ENCODE assay signal across 25 cellular contexts in the genomic region with DNA sequence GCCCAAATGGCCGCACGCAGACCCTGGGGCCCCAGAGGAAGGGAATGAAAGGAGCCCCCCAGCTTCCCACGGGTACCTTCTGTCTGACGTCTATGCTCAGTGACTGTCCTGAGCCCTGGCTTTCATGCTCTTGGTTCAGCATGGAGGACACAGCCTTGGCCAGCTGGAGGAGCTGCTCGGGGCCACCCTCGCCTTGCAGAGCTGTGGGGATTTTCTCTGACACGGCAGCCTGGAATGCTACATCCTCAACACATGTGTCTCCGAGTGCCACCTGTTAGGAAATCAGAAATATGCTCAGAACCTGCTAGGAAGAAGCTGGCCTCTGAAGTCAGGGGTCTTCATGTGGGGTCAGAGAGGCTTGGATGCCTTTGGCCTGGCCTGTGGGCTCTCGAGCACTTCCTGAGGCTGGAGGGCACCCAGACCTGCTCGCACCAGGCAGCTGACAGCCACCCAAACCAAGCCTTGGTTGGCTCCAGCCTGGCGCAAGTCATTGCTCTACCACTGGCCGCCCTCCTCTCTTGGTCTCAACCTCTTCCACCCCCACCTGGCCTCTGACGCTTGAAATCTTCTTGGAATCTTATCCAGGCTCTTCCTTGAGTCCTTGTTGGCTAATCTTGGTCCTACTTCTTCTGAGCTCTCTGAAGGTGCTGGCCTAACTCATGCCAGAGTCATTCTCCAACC.
DNase-seq lines count a peak whose midpoint lies in the region; ATAC-seq and TF ChIP-seq lines count a peak whose summit lies in the region.
"Had no signal": no experiment of that assay in that cellular context is flagged by ENCODE, and none has a peak within 500 bp of the region (broad histone marks: within the 10 kb centered on the region; RNA-seq: fewer than 3 reads in every experiment).

No MANE protein-coding gene starts in this region.

- H3K4me3 ChIP-seq in Caco-2 (ENCODE audit: low read depth, low read length) (no peak overlapping the region), brain microvascular endothelial cell (ENCODE audit: low read depth, low read length) (no peak overlapping the region), mesenchymal stem cell (ENCODE audit: insufficient read depth in 1 of 2, low read depth in 1 of 2, low read length in 2 of 2) (no peak overlapping the region), H7 (ENCODE audit: insufficient read depth, low read depth, low read length) (no peak overlapping the region)
- H3K4me3 ChIP-seq: GM12878, heart left ventricle, lung, pancreas, sigmoid colon, tibial artery had no signal

- no peak overlapping the region for H3K4me3 Mint-ChIP-seq in Caco-2 (ENCODE audit: unreplicated experiment)
- H3K4me3 Mint-ChIP-seq: activated CD4-positive, alpha-beta T cell treated with anti-CD3 and anti-CD28 coated beads, Interleukin-2, amount 10 ng/mL, durations not matched to agents 7 days and 5 days; effector memory CD8-positive, alpha-beta T cell had no signal

- H4K8ac ChIP-seq in mesenchymal stem cell (ENCODE audit: low read length): no peak overlapping the region

- H3K27me3 ChIP-seq in Caco-2 (replicated peaks; ENCODE audit: control insufficient read depth, insufficient read depth, low read length): no peaks in the 10 kb centered on the region
- H3K27me3 ChIP-seq in brain microvascular endothelial cell (replicated peaks): no peaks in the 10 kb centered on the region
- H3K27me3 ChIP-seq in mesenchymal stem cell (ENCODE audit: control insufficient read depth in 1 of 2, insufficient read depth in 1 of 2, low read length in 2 of 2): no peaks in the 10 kb centered on the region
- no peaks in the 10 kb centered on the region for H3K27me3 ChIP-seq in H7 (ENCODE audit: control insufficient read depth, insufficient read depth, low read length)
- H3K27me3 ChIP-seq: heart left ventricle, pancreas, sigmoid colon, tibial artery had no signal

- peak overlapping the region in 1 of 2 experiments; percentile 56 for H3K4ac ChIP-seq in mesenchymal stem cell (ENCODE audit: low read depth in 1 of 2, low read length in 2 of 2)

- TF ChIP-seq CTCF in Caco-2 (IDR thresholded peaks at IDR 0.05; ENCODE audit: insufficient read depth in 1 of 2, low read depth in 1 of 2, low read length in 1 of 2, severe bottlenecking in 1 of 2, unreplicated experiment in 1 of 2) (no peak), brain microvascular endothelial cell (IDR thresholded peaks at IDR 0.05; ENCODE audit: low read depth, low read length, missing control alignments) (peak; percentile 33)

- H3K23ac ChIP-seq in mesenchymal stem cell (ENCODE audit: low read length in 2 of 2): no peak overlapping the region

- CTCF ChIA-PET in Caco-2 (lab: Charles Lee): no interaction called here

- H3K36me3 ChIP-seq in Caco-2 (ENCODE audit: control insufficient read depth, insufficient read depth, low read length) (no peaks in the 10 kb centered on the region), brain microvascular endothelial cell (replicated peaks) (no peaks in the 10 kb centered on the region), mesenchymal stem cell (ENCODE audit: control insufficient read depth in 1 of 2, insufficient read depth in 2 of 2, low read depth in 1 of 2, low read length in 2 of 2) (peaks cover 0 to 5% of the 10 kb centered on the region in 2 experiments), H7 (replicated peaks; ENCODE audit: control insufficient read depth, insufficient read depth, low read length) (peaks cover 2% of the 10 kb centered on the region; the same call in 1 of the 2 replicates)
- H3K36me3 ChIP-seq: pancreas, sigmoid colon, tibial artery had no signal

- H2AK5ac ChIP-seq in mesenchymal stem cell (ENCODE audit: low read length, severe bottlenecking): no peak overlapping the region

- DNase-seq in Caco-2: no peak
- peak; percentile 63 for DNase-seq in M059J (ENCODE audit: low read depth)
- DNase-seq in brain microvascular endothelial cell: peak; percentile 9
- peak; percentile 63 for DNase-seq in mesenchymal stem cell
- no peak for DNase-seq in dermis blood vessel endothelial cell
- no peak for DNase-seq in H7
- DNase-seq in mucosa of gallbladder (ENCODE audit: low spot score): no peak
- DNase-seq: activated CD4-positive, alpha-beta T cell treated with anti-CD3 and anti-CD28 coated beads, Interleukin-2, amount 10 ng/mL, durations not matched to agents 7 days and 5 days; activated CD8-positive, alpha-beta memory T cell treated with anti-CD3 and anti-CD28 coated beads, Interleukin-2, amount 50 U/mL, for 48 hours; activated effector memory CD4-positive, alpha-beta T cell treated with anti-CD3 and anti-CD28 coated beads, Interleukin-2, amount 50 U/mL, for 16 hours; Calu3; effector memory CD8-positive, alpha-beta T cell; GDM1; heart left ventricle; NCI-H1048; NCI-H1930; NCI-H446; pancreas; sigmoid colon; stimulated activated naive CD4-positive, alpha-beta T cell treated with Interleukin-2 at 50 U/mL for 16 hours; tibial artery had no signal

- H3K9me3 ChIP-seq in Caco-2: no peaks in the 10 kb centered on the region
- H3K9me3 ChIP-seq in mesenchymal stem cell (ENCODE audit: control insufficient read depth, low read length): no peaks in the 10 kb centered on the region
- H3K9me3 ChIP-seq: heart left ventricle, pancreas, sigmoid colon, tibial artery had no signal

- H3K9ac ChIP-seq in mesenchymal stem cell (ENCODE audit: low read length): no peak overlapping the region
- H3K9ac ChIP-seq: KMS-11 had no signal

- H3K27ac Mint-ChIP-seq in Caco-2 (ENCODE audit: unreplicated experiment): peak overlapping the region; percentile 29
- H3K27ac Mint-ChIP-seq: activated CD4-positive, alpha-beta T cell treated with anti-CD3 and anti-CD28 coated beads, Interleukin-2, amount 10 ng/mL, durations not matched to agents 7 days and 5 days; effector memory CD8-positive, alpha-beta T cell had no signal

- no peak overlapping the region for H2BK5ac ChIP-seq in mesenchymal stem cell (ENCODE audit: low read depth, low read length, poor library complexity, severe bottlenecking)

- H3K27ac ChIP-seq in brain microvascular endothelial cell (no peak overlapping the region), mesenchymal stem cell (ENCODE audit: low read length, poor library complexity, severe bottlenecking) (no peak overlapping the region)
- H3K27ac ChIP-seq: heart left ventricle, KMS-11, pancreas, tibial artery had no signal

- H2AFZ ChIP-seq in mesenchymal stem cell (ENCODE audit: low read depth, low read length): no peak overlapping the region

- H3K4me2 ChIP-seq in mesenchymal stem cell (ENCODE audit: low read length, poor library complexity, severe bottlenecking): no peak overlapping the region
- H3K4me2 ChIP-seq: KMS-11 had no signal

- in situ Hi-C loops in brain microvascular endothelial cell (cut with HindIII; ENCODE audit: low pct_ligation_motif_present, low sequenced_read_pairs): no loop called here

- POLR2A ChIA-PET in Caco-2 (lab: Charles Lee): no interaction called here

- no peak overlapping the region for H2BK120ac ChIP-seq in mesenchymal stem cell (ENCODE audit: low read depth, low read length)

- 79% methylated on average over 13 of the region's 13 CpGs for WGBS in mesenchymal stem cell

- H4K91ac ChIP-seq in mesenchymal stem cell (ENCODE audit: low read length): no peak overlapping the region

- H3K27me3 Mint-ChIP-seq in Caco-2 (ENCODE audit: insufficient read depth, unreplicated experiment): no peaks in the 10 kb centered on the region
- H3K27me3 Mint-ChIP-seq: activated CD4-positive, alpha-beta T cell treated with anti-CD3 and anti-CD28 coated beads, Interleukin-2, amount 10 ng/mL, durations not matched to agents 7 days and 5 days had no signal

- no peaks in the 10 kb centered on the region for H3K79me1 ChIP-seq in mesenchymal stem cell (replicated peaks; ENCODE audit: low read length, poor library complexity, severe bottlenecking)

- H3K36me3 Mint-ChIP-seq in Caco-2 (ENCODE audit: insufficient read depth, unreplicated experiment): no peaks in the 10 kb centered on the region

- intact Hi-C loops in Caco-2 (cut with micrococcal nuclease; ENCODE audit: unreplicated experiment): no loop called here

- no peak overlapping the region for H3K14ac ChIP-seq in mesenchymal stem cell (ENCODE audit: low read length in 2 of 2)

- H3K4me1 ChIP-seq in Caco-2: peaks cover 14% of the 10 kb centered on the region
- H3K4me1 ChIP-seq in mesenchymal stem cell (ENCODE audit: control insufficient read depth, insufficient read depth, low read depth, low read length): peaks cover 7% of the 10 kb centered on the region
- H3K4me1 ChIP-seq: heart left ventricle, pancreas had no signal

- peak overlapping the region in 1 of 2 experiments; percentile 72 for H2BK12ac ChIP-seq in mesenchymal stem cell (ENCODE audit: low read length in 2 of 2)

- BruUV-seq in Caco-2 (replicated peaks; lab: Mats Ljungman, UMichigan): no TSS peak

- H3K18ac ChIP-seq in mesenchymal stem cell (ENCODE audit: low read depth in 1 of 2, low read length in 2 of 2): peak overlapping the region in 1 of 2 experiments; percentile 61

- no peaks in the 10 kb centered on the region for H3K9me3 Mint-ChIP-seq in Caco-2 (ENCODE audit: unreplicated experiment)
- H3K9me3 Mint-ChIP-seq: activated CD4-positive, alpha-beta T cell treated with anti-CD3 and anti-CD28 coated beads, Interleukin-2, amount 10 ng/mL, durations not matched to agents 7 days and 5 days; effector memory CD8-positive, alpha-beta T cell had no signal

- no peak for ATAC-seq in GM19463 (IDR thresholded peaks at IDR 0.05; ENCODE audit: unreplicated experiment)
- ATAC-seq: effector memory CD8-positive, alpha-beta T cell; GM12878; heart left ventricle; pancreas had no signal

- peaks cover 7% of the 10 kb centered on the region for H3K4me1 Mint-ChIP-seq in Caco-2 (ENCODE audit: low read depth, unreplicated experiment)
- H3K4me1 Mint-ChIP-seq: activated CD4-positive, alpha-beta T cell treated with anti-CD3 and anti-CD28 coated beads, Interleukin-2, amount 10 ng/mL, durations not matched to agents 7 days and 5 days had no signal

- H2BK15ac ChIP-seq in mesenchymal stem cell (ENCODE audit: low read depth, poor library complexity, severe bottlenecking): peak overlapping the region; percentile 44

Comparison
In these comparisons a context has a peak if more than half of its experiments do, and no peak if none do; other contexts are left out.
1. DNase-seq: peak in M059J (single experiment), brain microvascular endothelial cell (single experiment) and mesenchymal stem cell (single experiment); none in Caco-2 (0 of 2), dermis blood vessel endothelial cell (single experiment), H7 (single experiment) and mucosa of gallbladder (single experiment).